ENCODE assay signal across 30 cellular contexts in genomic region chr3:128548011-128548410, GRCh38. TPM values are rescaled to one million over a fixed set of nuclear protein-coding genes. Genes with fewer than 3 reads are reported as not detected.
DNase-seq lines count a peak whose midpoint lies in the region; ATAC-seq, FAIRE-seq and TF ChIP-seq lines count a peak whose summit lies in the region.
"Had no signal": no experiment of that assay in that cellular context is flagged by ENCODE, and none has a peak within 500 bp of the region (broad histone marks: within the 10 kb centered on the region; RNA-seq: fewer than 3 reads in every experiment).

No MANE protein-coding gene starts in this region.

- no peaks in the 10 kb centered on the region for H3K79me2 ChIP-seq in K562 (ENCODE audit: control insufficient read depth, insufficient read depth, low read length)

- H3K4me1 ChIP-seq in K562 (replicated peaks in 1 of 2; ENCODE audit: control insufficient read depth in 2 of 2, insufficient read depth in 2 of 2, low read length in 2 of 2) = peaks cover 48 to 49% of the 10 kb centered on the region in 2 experiments
- H3K4me1 ChIP-seq in mesodermal cell (ENCODE audit: control insufficient read depth, insufficient read depth, low read length, poor library complexity, severe bottlenecking) = peaks cover 35% of the 10 kb centered on the region
- H3K4me1 ChIP-seq in upper lobe of left lung = peaks cover 7 to 20% (median 13%) of the 10 kb centered on the region in 4 donors
- H3K4me1 ChIP-seq: colonic mucosa, pancreas had no signal

- peak overlapping the region; percentile 80 for H3K27ac ChIP-seq in K562 (ENCODE audit: extremely low read depth, low read depth, low read length)
- peak overlapping the region; percentile 66 for H3K27ac ChIP-seq in mesodermal cell (ENCODE audit: low read depth, low read length, severe bottlenecking)
- H3K27ac ChIP-seq in upper lobe of left lung = peak overlapping the region in 3 of 4 donors; percentile 41 to 76 (median 50)
- H3K27ac ChIP-seq: colonic mucosa, pancreas, transverse colon had no signal

- H3K9me3 ChIP-seq in K562 (replicated peaks; ENCODE audit: control insufficient read depth, insufficient read depth, low read depth, low read length) (no peaks in the 10 kb centered on the region), mesodermal cell (ENCODE audit: control insufficient read depth, low read length) (no peaks in the 10 kb centered on the region), upper lobe of left lung (peaks cover 0 to 8% (median 4%) of the 10 kb centered on the region in 4 donors)
- H3K9me3 ChIP-seq: colonic mucosa, gastrocnemius medialis, pancreas had no signal

- peaks cover 6% of the 10 kb centered on the region; the same call in 1 of the 2 replicates for H3K36me3 Mint-ChIP-seq in HFFc6 (ENCODE audit: low read depth)
- H3K36me3 Mint-ChIP-seq in WTC11 = peaks cover 6% of the 10 kb centered on the region

- no peak for TF ChIP-seq RAD21 in K562 (CRISPR knock-in tag; conservative IDR thresholded peaks at IDR 0.05 in 1 of 2, IDR thresholded peaks at IDR 0.05 in 1 of 2)

- POLR2A ChIA-PET in K562 (lab: Yijun Ruan, JAX) (interaction anchor here (0.7 to 2.1 kb wide), 4 partner anchors 9 to 60 kb away, joined by 3 to 7 read pairs (median 5); no protein-coding TSS in a partner anchor), WTC11 (lab: Charles Lee) (no interaction called here)

- TF ChIP-seq POLR2A in K562 (conservative IDR thresholded peaks at IDR 0.05) (no peak), upper lobe of left lung (IDR thresholded peaks at IDR 0.05) (no peak)

- H3K4me1 Mint-ChIP-seq in HFFc6 (ENCODE audit: low read depth) (peaks cover 41% of the 10 kb centered on the region), WTC11 (peaks cover 13% of the 10 kb centered on the region)
- H3K4me1 Mint-ChIP-seq: activated naive CD4-positive, alpha-beta T cell treated with anti-CD3 and anti-CD28 coated beads, Interleukin-2, amount 50 U/mL, for 24 hours; immature natural killer cell; naive thymus-derived CD8-positive, alpha-beta T cell had no signal

- no peaks in the 10 kb centered on the region for H3K36me3 ChIP-seq in K562 (ENCODE audit: control insufficient read depth, insufficient read depth, low read length)
- H3K36me3 ChIP-seq in mesodermal cell (ENCODE audit: control insufficient read depth, insufficient read depth, low read length) = no peaks in the 10 kb centered on the region
- no peaks in the 10 kb centered on the region for H3K36me3 ChIP-seq in upper lobe of left lung
- H3K36me3 ChIP-seq: colonic mucosa, gastrocnemius medialis, pancreas, transverse colon had no signal

- no TSS peak for BruUV-seq in K562 (replicated peaks; lab: Mats Ljungman, UMichigan)

- H3K9me3 Mint-ChIP-seq in HFFc6 (peaks cover 9% of the 10 kb centered on the region), WTC11 (peaks cover 6% of the 10 kb centered on the region)

- CTCF ChIA-PET in K562 (lab: Yijun Ruan, JAX; ENCODE audit: low intra/inter-chr PET ratio) = no interaction called here
- CTCF ChIA-PET in WTC11 (lab: Charles Lee) = interaction anchor here (1.3 kb wide), 1 partner anchor 226 kb away, joined by 3 read pairs; no protein-coding TSS in a partner anchor

- intact Hi-C loops in K562 (cut with micrococcal nuclease) = loop anchor here (5.0 kb wide), 2 partner anchors 46 to 61 kb away; no protein-coding TSS in a partner anchor

- TF ChIP-seq CTCF in HFFc6 (IDR thresholded peaks at IDR 0.05) (no peak), K562 (IDR thresholded peaks at IDR 0.05 in 2 of 3, conservative IDR thresholded peaks at IDR 0.05 in 1 of 3; ENCODE audit: insufficient read depth in 2 of 3, low read depth in 1 of 3, low read length in 3 of 3) (no peak), upper lobe of left lung (IDR thresholded peaks at IDR 0.05) (no peak), WTC11 (IDR thresholded peaks at IDR 0.05) (no peak)

- peak overlapping the region; percentile 69 for H2AFZ ChIP-seq in K562 (ENCODE audit: low read depth, low read length)

- no peak for ATAC-seq in K562
- no peak for ATAC-seq in upper lobe of left lung (ENCODE audit: low FRiP score in 2 of 2)
- ATAC-seq in WTC11 = no peak
- ATAC-seq: activated CD4-positive, CD25-positive, alpha-beta regulatory T cell treated with anti-CD3 and anti-CD28 coated beads, Interleukin-2, amount 50 U/mL, for 24 hours; gastrocnemius medialis; left lobe of liver; naive thymus-derived CD8-positive, alpha-beta T cell had no signal

- H3K4me3 Mint-ChIP-seq in HFFc6 (no peak overlapping the region), WTC11 (no peak overlapping the region)
- H3K4me3 Mint-ChIP-seq: activated naive CD4-positive, alpha-beta T cell treated with anti-CD3 and anti-CD28 coated beads, Interleukin-2, amount 50 U/mL, for 24 hours; CD4-positive, alpha-beta T cell; immature natural killer cell; naive thymus-derived CD8-positive, alpha-beta T cell; T-helper 1 cell treated with Interleukin-12 subunit alpha and Interleukin-12 subunit beta and Interleukin-4 antibody, amounts not matched to agents 30 μg/mL and 1 μg/mL, for 36 hours had no signal

- DNase-seq in HFFc6 (no peak), K562 (ENCODE audit: extremely low read depth in 1 of 4, low spot score in 3 of 4) (no peak), upper lobe of left lung (no peak), anterior cingulate cortex (lab: John Stamatoyannopoulos, UW) (no peak), iPS-NIHi7 (ENCODE audit: extremely low spot score) (no peak), WTC11 (ENCODE audit: low spot score) (no peak)
- DNase-seq: activated CD4-positive, alpha-beta T cell treated with anti-CD3 and anti-CD28 coated beads, Interleukin-2, amount 50 U/mL, for 48 hours; activated CD8-positive, alpha-beta memory T cell treated with anti-CD3 and anti-CD28 coated beads, Interleukin-2, amount 50 U/mL, for 48 hours; amygdala; CD4-positive, alpha-beta T cell; colonic mucosa; gastrocnemius medialis; hippocampal formation; immature natural killer cell; naive thymus-derived CD8-positive, alpha-beta T cell; NCI-H1105; NCI-H187 treated with DMSO at 0.1 percent for 48 hours; pancreas; stimulated activated CD4-positive, alpha-beta T cell treated with anti-CD3 and anti-CD28 coated beads, Interleukin-2, amount 100 ng/mL, for 48 hours; transverse colon had no signal

- H4K20me1 ChIP-seq in K562 (replicated peaks; ENCODE audit: control insufficient read depth, insufficient read depth, low read length) = no peaks in the 10 kb centered on the region

- peak overlapping the region; percentile 64 for H3K4me2 ChIP-seq in K562 (ENCODE audit: insufficient read depth, low read length)

- in situ Hi-C loops in K562 (cut with MboI) = no loop called here

- H3K27me3 ChIP-seq in K562 (ENCODE audit: control insufficient read depth in 2 of 2, insufficient read depth in 2 of 2, low read length in 2 of 2) (no peaks in the 10 kb centered on the region), upper lobe of left lung (no peaks in the 10 kb centered on the region)
- H3K27me3 ChIP-seq: colonic mucosa, gastrocnemius medialis, pancreas had no signal

- H3K9ac ChIP-seq in K562 (ENCODE audit: insufficient read depth in 1 of 2, low read depth in 2 of 2, low read length in 2 of 2) = peak overlapping the region in 1 of 2 experiments; percentile 68; a peak in 2 of 4 replicates

- TF ChIP-seq EP300 in K562 (IDR thresholded peaks at IDR 0.05; ENCODE audit: low read length) (no peak), upper lobe of left lung (IDR thresholded peaks at IDR 0.05) (no peak)

- FAIRE-seq in K562 (lab: Jason Lieb, UNC) = peak; percentile 37
- FAIRE-seq: GM12892, HepG2, pancreas, RCC 7860, TTC549 had no signal

- no peak overlapping the region for H3K4me3 ChIP-seq in K562
- H3K4me3 ChIP-seq in mesodermal cell (ENCODE audit: extremely low read depth, insufficient read depth, low read length, poor library complexity, severe bottlenecking) = no peak overlapping the region
- no peak overlapping the region for H3K4me3 ChIP-seq in upper lobe of left lung
- H3K4me3 ChIP-seq: colonic mucosa, gastrocnemius medialis, pancreas, transverse colon had no signal

- H3K27me3 Mint-ChIP-seq in HFFc6 (ENCODE audit: insufficient read depth) (no peaks in the 10 kb centered on the region; the same call in 1 of the 2 replicates), WTC11 (ENCODE audit: low read depth) (peaks cover 7% of the 10 kb centered on the region)

- H3K27ac Mint-ChIP-seq in HFFc6 (peak overlapping the region; percentile 80), WTC11 (no peak overlapping the region)
- H3K27ac Mint-ChIP-seq: activated naive CD4-positive, alpha-beta T cell treated with anti-CD3 and anti-CD28 coated beads, Interleukin-2, amount 50 U/mL, for 24 hours; activated T-helper 2 cell treated with anti-CD3 and anti-CD28 coated beads, Interferon-gamma antibody, Interleukin-2, Interleukin-4, amounts not matched to agents 10 μg/mL and 5 μg/mL and 100 μg/mL, durations not matched to agents 14 hours and 24 hours and 36 hours; CD4-positive, alpha-beta T cell; immature natural killer cell; naive thymus-derived CD8-positive, alpha-beta T cell; T-helper 1 cell treated with Interleukin-12 subunit alpha and Interleukin-12 subunit beta and Interleukin-4 antibody, amounts not matched to agents 30 μg/mL and 1 μg/mL, for 36 hours had no signal

- H3K9me1 ChIP-seq in K562 (ENCODE audit: control insufficient read depth, insufficient read depth, low read length) = no peaks in the 10 kb centered on the region

RNA-seq across cellular contexts. Expression of gene GATA2, which starts 55.0 kb away (rescaled TPM):
- 10 to 100 TPM; 71.0 to 97.5 (median 79.6) TPM for total RNA-seq in HFFc6 (2021; fragmentation: NEBNext Ultra II Directional; extraction: Animal tissue kit (Norgen Biotek cat#: 25700))
- 49.8 and 107 TPM in 2 replicates for total RNA-seq in K562 (2011; cell fraction: chromatin; rRNA removed; ENCODE audit: low replicate concordance)
- total RNA-seq in K562 (2011; cell fraction: nucleolus; rRNA removed) = 84.0 and 88.4 TPM in 2 replicates
- total RNA-seq in K562 (2011; cell fraction: nucleoplasm; rRNA removed) = 50.5 and 57.9 TPM in 2 replicates
- total RNA-seq in K562 (2014; rRNA removed) (86.9 and 125 TPM in 2 replicates), K562 (2014; rRNA removed; fragmentation: Illumina TruSeq; extraction: Trizol) (32.6 and 32.8 TPM in 2 replicates), K562 (2015; rRNA removed; fragmentation: Illumina TruSeq; extraction: Trizol) (50.8 and 55.3 TPM in 2 replicates), K562 (2021) (215 and 218 TPM in 2 replicates), upper lobe of left lung (10 to 100 TPM; 17.8 to 97.0 (median 63.0) TPM), WTC11 (2021) (1.3 to 1.6 TPM (median 1.5 TPM) in 3 replicates)
- polyA plus RNA-seq in K562 (2011; rRNA removed) (28.9 and 29.6 TPM in 2 replicates), K562 (2014; fragmentation: Illumina TruSeq; extraction: Trizol) (74.6 and 129 TPM in 2 replicates), K562 (2014; fragmentation: Nextera tagmentation; extraction: Ambion mirVana) (10 to 100 TPM in 1 of 2 experiments, 1 to 10 TPM in 1; 8.5 to 11.6 TPM), K562 (2014; rRNA removed) (113 and 118 TPM in 2 replicates)
- polyA plus RNA-seq in K562 (2011; cell fraction: cytosol; rRNA removed) = 29.6 and 67.6 TPM in 2 replicates
- polyA plus RNA-seq in K562 (2011; cell fraction: nucleus; rRNA removed) = 108 and 210 TPM in 2 replicates
- polyA plus RNA-seq in K562 (2012) = 126 and 159 TPM in 2 replicates
- polyA minus RNA-seq in K562 (2011; rRNA and poly(A)+ RNA removed) = 12.2 and 21.4 TPM in 2 replicates
- polyA minus RNA-seq in K562 (2011; cell fraction: cytosol; rRNA and poly(A)+ RNA removed) = 57.2 and 76.2 TPM in 2 replicates
- polyA minus RNA-seq in K562 (2011; cell fraction: nucleus; rRNA and poly(A)+ RNA removed) = 42.5 and 50.0 TPM in 2 replicates
- polyA plus RNA-seq in mesodermal cell (2013, experiment 1 of 2) = 66.4 TPM
- 59.3 TPM for polyA plus RNA-seq in mesodermal cell (2013, experiment 2 of 2)
- total RNA-seq: naive thymus-derived CD8-positive, alpha-beta T cell had no signal
- polyA plus RNA-seq: naive thymus-derived CD8-positive, alpha-beta T cell had no signal
